32 cellular contexts compared by ENCODE assay signal in the genomic region with DNA sequence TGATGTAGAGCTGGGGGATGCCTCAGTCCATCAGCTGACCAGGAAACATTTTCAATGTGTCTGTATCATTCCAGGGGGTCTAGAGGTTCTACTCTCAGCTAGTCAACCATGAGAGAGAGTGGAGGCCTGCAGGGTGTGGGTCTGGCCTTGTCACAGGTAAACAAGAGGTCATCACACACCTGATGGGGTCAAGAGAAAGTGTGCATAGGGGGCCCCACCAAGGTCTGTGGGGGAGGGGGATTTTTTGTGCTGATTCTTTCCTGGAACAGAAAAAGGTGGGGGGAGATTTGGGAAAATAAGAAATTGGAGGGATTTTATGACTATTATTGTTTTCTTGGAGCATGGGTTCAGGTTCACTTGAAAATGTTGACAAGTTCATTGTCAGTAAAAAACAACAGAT. TPM values are rescaled to one million over a fixed set of nuclear protein-coding genes. Genes with fewer than 3 reads are reported as not detected.
"Had no signal": no experiment of that assay in that cellular context is flagged by ENCODE, and none has a peak within 500 bp of the region (broad histone marks: within the 10 kb centered on the region; RNA-seq: fewer than 3 reads in every experiment).

No MANE protein-coding gene starts in this region.

- H3K27ac ChIP-seq: heart right ventricle, left ventricle myocardium inferior, neutrophil, parathyroid adenoma, right atrium auricular region, sigmoid colon, spleen, transverse colon, upper lobe of right lung had no signal

- H3K4me1 ChIP-seq: heart right ventricle, left ventricle myocardium inferior, parathyroid adenoma, right atrium auricular region, sigmoid colon, spleen, transverse colon, upper lobe of right lung had no signal

- FAIRE-seq: small intestine, urothelium cell line had no signal

- H3K9me3 ChIP-seq: heart right ventricle, left ventricle myocardium inferior, mucosa of descending colon, neutrophil, right atrium auricular region, sigmoid colon, spleen, transverse colon, upper lobe of right lung had no signal

- H2AFZ ChIP-seq: hepatocyte, parathyroid adenoma had no signal

- H3K36me3 ChIP-seq: heart right ventricle, left ventricle myocardium inferior, neutrophil, right atrium auricular region, sigmoid colon, spleen, transverse colon, upper lobe of right lung had no signal

- H3K9ac ChIP-seq: parathyroid adenoma had no signal

- DNase-seq: heart right ventricle; islet precursor cell; left ventricle myocardium inferior; midbrain; mucosa of descending colon; naive thymus-derived CD4-positive, alpha-beta T cell; occipital lobe; sigmoid colon; small intestine; spleen; stimulated activated CD4-positive, alpha-beta T cell treated with anti-CD3 and anti-CD28 coated beads, Interleukin-4, amount 100 ng/mL, for 24 hours; stimulated activated naive CD4-positive, alpha-beta T cell; substantia nigra; transverse colon; upper lobe of right lung had no signal

- H3K79me2 ChIP-seq: hepatocyte, parathyroid adenoma had no signal

- ATAC-seq: heart right ventricle; mucosa of descending colon; naive thymus-derived CD4-positive, alpha-beta T cell; natural killer cell treated with Interleukin-12 subunit alpha and Interleukin-12 subunit beta and Interleukin-15 and Interleukin-18, amount 100 ng/mL, for 72 hours; stimulated activated effector memory CD8-positive, alpha-beta T cell treated with anti-CD3 and anti-CD28 coated beads, Interleukin-12 subunit alpha, Interleukin-12 subunit beta, amount 100 ng/mL, for 72 hours; upper lobe of right lung had no signal

- H3K27me3 ChIP-seq: hepatocyte, right atrium auricular region, sigmoid colon, upper lobe of right lung had no signal

- H3K4me3 ChIP-seq: heart right ventricle, hepatocyte, left ventricle myocardium inferior, lung, mucosa of descending colon, right atrium auricular region, sigmoid colon, spleen, transverse colon, upper lobe of right lung had no signal

- H3K4me2 ChIP-seq: hepatocyte had no signal

RNA-seq across cellular contexts. Expression of a gene that starts 8.9 kb away (rescaled TPM):
- total RNA-seq: heart right ventricle; kidney epithelial cell; left ventricle myocardium inferior; lung; mesenteric fat pad; myocyte; naive thymus-derived CD4-positive, alpha-beta T cell; natural killer cell treated with Interleukin-12 subunit alpha and Interleukin-12 subunit beta and Interleukin-15 and Interleukin-18, amount 100 ng/mL, for 72 hours; neural crest cell; occipital lobe; osteocyte; posterior vena cava; pulmonary artery endothelial cell; renal cortical epithelial cell; right atrium auricular region; sigmoid colon; spleen; temporal lobe; transverse colon; upper lobe of right lung had no signal
- polyA plus RNA-seq: heart right ventricle; lung; naive thymus-derived CD4-positive, alpha-beta T cell; spleen had no signal

RNA-seq across cellular contexts. Expression of a gene that starts 42.7 kb away (rescaled TPM):
- total RNA-seq: heart right ventricle; hepatocyte; kidney epithelial cell; left ventricle myocardium inferior; lung; mesenteric fat pad; mucosa of descending colon; myocyte; naive thymus-derived CD4-positive, alpha-beta T cell; natural killer cell treated with Interleukin-12 subunit alpha and Interleukin-12 subunit beta and Interleukin-15 and Interleukin-18, amount 100 ng/mL, for 72 hours; neural crest cell; osteocyte; posterior vena cava; pulmonary artery endothelial cell; renal cortical epithelial cell; right atrium auricular region; sigmoid colon; spleen; transverse colon; upper lobe of right lung had no signal
- polyA plus RNA-seq: heart right ventricle; lung; naive thymus-derived CD4-positive, alpha-beta T cell; sigmoid colon; small intestine; spleen had no signal
